ENCODE assay signal across 19 cellular contexts in genomic region chr1:187634940-187635339, GRCh38.
"Had no signal": no experiment of that assay in that cellular context is flagged by ENCODE, and none has a peak within 500 bp of the region (broad histone marks: within the 10 kb centered on the region; RNA-seq: fewer than 3 reads in every experiment).

No MANE protein-coding gene starts in this region.

- H3K27ac Mint-ChIP-seq: activated B cell treated with CpG ODN at 0.5 μM for 24 hours; activated naive CD4-positive, alpha-beta T cell treated with anti-CD3 and anti-CD28 coated beads, Interleukin-2, amount 50 U/mL, for 24 hours; naive thymus-derived CD8-positive, alpha-beta T cell had no signal

- H3K9me3 ChIP-seq: upper lobe of right lung had no signal

- H3K4me1 ChIP-seq: body of pancreas, sigmoid colon, suprapubic skin, upper lobe of right lung had no signal

- H3K27me3 Mint-ChIP-seq: activated B cell treated with CpG ODN at 0.5 μM for 24 hours; activated naive CD4-positive, alpha-beta T cell treated with anti-CD3 and anti-CD28 coated beads, Interleukin-2, amount 50 U/mL, for 24 hours; central memory CD8-positive, alpha-beta T cell; naive thymus-derived CD8-positive, alpha-beta T cell had no signal

- H3K4me3 Mint-ChIP-seq: activated B cell treated with CpG ODN at 0.5 μM for 24 hours; activated naive CD4-positive, alpha-beta T cell treated with anti-CD3 and anti-CD28 coated beads, Interleukin-2, amount 50 U/mL, for 24 hours; central memory CD8-positive, alpha-beta T cell; naive thymus-derived CD8-positive, alpha-beta T cell had no signal

- H3K36me3 Mint-ChIP-seq: activated naive CD4-positive, alpha-beta T cell treated with anti-CD3 and anti-CD28 coated beads, Interleukin-2, amount 50 U/mL, for 24 hours had no signal

- DNase-seq: activated B cell treated with CpG ODN at 0.5 μM for 24 hours; activated CD4-positive, alpha-beta T cell treated with anti-CD3 and anti-CD28 coated beads, Interleukin-2, amount 50 U/mL, for 1 hour; amniotic stem cell; body of pancreas; cortex of kidney; effector CD8-positive, alpha-beta T cell; foreskin melanocyte; head of caudate nucleus; mammary epithelial cell; mucosa of descending colon; naive thymus-derived CD8-positive, alpha-beta T cell; sigmoid colon; stimulated activated CD4-positive, alpha-beta T cell treated with anti-CD3 and anti-CD28 coated beads, Interleukin-12 subunit alpha, Interleukin-12 subunit beta, amount 100 ng/mL, for 4 hours; stimulated activated naive CD4-positive, alpha-beta T cell treated with Interleukin-2 at 50 U/mL for 16 hours; T-helper 9 cell; upper lobe of right lung had no signal

- H3K4me3 ChIP-seq: body of pancreas, mucosa of descending colon, sigmoid colon, suprapubic skin, upper lobe of right lung had no signal

- H3K27me3 ChIP-seq: body of pancreas, sigmoid colon, suprapubic skin, upper lobe of right lung had no signal

- H3K27ac ChIP-seq: body of pancreas, sigmoid colon, suprapubic skin, upper lobe of right lung had no signal

- H3K36me3 ChIP-seq: sigmoid colon, suprapubic skin, upper lobe of right lung had no signal

- H3K4me1 Mint-ChIP-seq: activated B cell treated with CpG ODN at 0.5 μM for 24 hours; activated naive CD4-positive, alpha-beta T cell treated with anti-CD3 and anti-CD28 coated beads, Interleukin-2, amount 50 U/mL, for 24 hours; central memory CD8-positive, alpha-beta T cell; naive thymus-derived CD8-positive, alpha-beta T cell had no signal
